ENCODE assay signal across 8 cellular contexts in genomic region chr2:173963323-173963816, GRCh38. TPM values are rescaled to one million over a fixed set of nuclear protein-coding genes. Genes with fewer than 3 reads are reported as not detected.
DNase-seq lines count a peak whose midpoint lies in the region; ATAC-seq and TF ChIP-seq lines count a peak whose summit lies in the region.

No MANE protein-coding gene starts in this region.

- peaks cover 34% of the 10 kb centered on the region for H3K4me1 Mint-ChIP-seq in Calu3 (ENCODE audit: low read depth, unreplicated experiment)

- H3K27me3 Mint-ChIP-seq in Calu3 (ENCODE audit: unreplicated experiment): no peaks in the 10 kb centered on the region

- WGBS in psoas muscle, 3 donors: 0 to 2% (median 1%) methylated on average over 24 to 44 of the region's 44 CpGs

- H3K27ac ChIP-seq in psoas muscle: peak overlapping the region; percentile 100

- peak overlapping the region; percentile 96 for H3K4me3 ChIP-seq in psoas muscle

- H3K27me3 ChIP-seq in psoas muscle (ENCODE audit: insufficient read depth in 3 of 3, low read length in 2 of 3): no peaks in the 10 kb centered on the region

- H3K9me3 ChIP-seq in psoas muscle: no peaks in the 10 kb centered on the region

- peak overlapping the region; percentile 96 for H3K4me3 Mint-ChIP-seq in Calu3 (ENCODE audit: low read depth, unreplicated experiment)

- peak; percentile 8 for ATAC-seq in GM19025 (IDR thresholded peaks at IDR 0.05; ENCODE audit: low read depth, unreplicated experiment)
- peak; percentile 33 for ATAC-seq in HG03159 (IDR thresholded peaks at IDR 0.05; ENCODE audit: unreplicated experiment)
- ATAC-seq in psoas muscle: no peak

- TF ChIP-seq CTCF in Calu3 (IDR thresholded peaks at IDR 0.05; ENCODE audit: unreplicated experiment) (no peak), psoas muscle (IDR thresholded peaks at IDR 0.05) (peak; percentile 40)

- DNase-seq in Calu3 (no peak), NCI-H526 treated with DMSO at 0.1 percent for 48 hours (lab: John Stamatoyannopoulos, UW) (peak; percentile 39), foreskin melanocyte (peak; percentile 64), psoas muscle (no peak), NCI-H128 (lab: John Stamatoyannopoulos, UW; ENCODE audit: unreplicated experiment) (no peak)
- DNase-seq in activated naive CD4-positive, alpha-beta T cell treated with Interleukin-2 at 50 U/mL for 16 hours: peak; percentile 71

- BruUV-seq in Calu3 (replicated peaks; lab: Mats Ljungman, UMichigan): no TSS peak

- peaks cover 51% of the 10 kb centered on the region for H3K4me1 ChIP-seq in psoas muscle

- intact Hi-C loops in Calu3 (cut with micrococcal nuclease; ENCODE audit: unreplicated experiment): loop anchor here (10.0 kb wide), 1 partner anchor 389 kb away; no protein-coding TSS in a partner anchor
- intact Hi-C loops in psoas muscle (cut with DNase I): loop anchor here in 1 of 2 donors (5.0 kb wide), 1 partner anchor 284 kb away; the partner anchor contains the start of gene OLA1

- H3K36me3 Mint-ChIP-seq in Calu3 (ENCODE audit: insufficient read depth, unreplicated experiment): peaks cover 75% of the 10 kb centered on the region

- no peaks in the 10 kb centered on the region for H3K36me3 ChIP-seq in psoas muscle (ENCODE audit: insufficient read depth in 1 of 2, low read depth in 1 of 2)

- H3K27ac Mint-ChIP-seq in Calu3 (ENCODE audit: unreplicated experiment): peak overlapping the region; percentile 71

- H3K9me3 Mint-ChIP-seq in Calu3 (ENCODE audit: low read depth, unreplicated experiment): no peaks in the 10 kb centered on the region

- CTCF ChIA-PET in Calu3 (lab: Charles Lee): interaction anchor here (0.8 kb wide), 1 partner anchor 49 kb away, joined by 3 read pairs; no protein-coding TSS in a partner anchor

RNA-seq across cellular contexts. Expression of gene SP3, which starts 1.8 kb away (rescaled TPM):
- total RNA-seq in Calu3 (2022): 78.0 and 82.5 TPM in 2 replicates
- 10 to 100 TPM; 38.2 to 52.0 (median 45.4) TPM for total RNA-seq in psoas muscle
- polyA plus RNA-seq in psoas muscle: 10 to 100 TPM; 13.9 to 23.1 (median 14.3) TPM

Comparison
In these comparisons a context has a peak if more than half of its experiments do, and no peak if none do; other contexts are left out.
1. DNase-seq: peak in NCI-H526 treated with DMSO at 0.1 percent for 48 hours (single experiment), activated naive CD4-positive, alpha-beta T cell treated with Interleukin-2 at 50 U/mL for 16 hours (single experiment) and foreskin melanocyte (single experiment); none in Calu3 (single experiment), psoas muscle (0 of 2) and NCI-H128 (single experiment).
2. ATAC-seq: peak in GM19025 (single experiment) and HG03159 (single experiment); none in psoas muscle (0 of 4).